In genomic region chr2:215621389-215621788, GRCh38 we compare ENCODE assay signal across 24 cellular contexts.
A peak's percentile ranks its signal among the peaks of the same experiment; 100 is the strongest.
DNase-seq lines count a peak whose midpoint lies in the region; ATAC-seq, FAIRE-seq and TF ChIP-seq lines count a peak whose summit lies in the region.
"Had no signal": no experiment of that assay in that cellular context is flagged by ENCODE, and none has a peak within 500 bp of the region (broad histone marks: within the 10 kb centered on the region; RNA-seq: fewer than 3 reads in every experiment).

No MANE protein-coding gene starts in this region.

- FAIRE-seq in astrocyte (lab: Jason Lieb, UNC): no peak
- FAIRE-seq: GM12878, HTR-8/SVneo had no signal

- H3K27me3 Mint-ChIP-seq in astrocyte (ENCODE audit: low read depth, unreplicated experiment) (no peaks in the 10 kb centered on the region), nephron progenitor cell (ENCODE audit: low read depth, poor library complexity) (no peaks in the 10 kb centered on the region)

- no peak for DNase-seq in astrocyte (ENCODE audit: low read depth)
- peak; percentile 39 for DNase-seq in choroid plexus epithelial cell (ENCODE audit: low read depth)
- no peak for DNase-seq in nephron progenitor cell
- no peak for DNase-seq in GOT3 (lab: John Stamatoyannopoulos, UW)
- DNase-seq in activated gamma-delta T cell treated with Interleukin-2 at 50 U/mL for 16 hours: no peak
- no peak for DNase-seq in NCI-H510A treated with DMSO at 0.1 percent for 48 hours (lab: John Stamatoyannopoulos, UW)
- DNase-seq: CD4-positive, CD25-positive, alpha-beta regulatory T cell; DMS 273 treated with DMSO at 0.1 percent for 48 hours; DMS79 treated with DMSO at 0.1 percent for 48 hours; HCEC 1CT; Karpas-422; MV-4-11; NCI-H1105 treated with DMSO at 0.1 percent for 48 hours; NCI-H2029 treated with DMSO at 0.1 percent for 48 hours; NCI-H226; NCI-H524; NCI-H774; Peyer's patch; SJCRH30 had no signal

- H3K4me1 ChIP-seq in astrocyte (ENCODE audit: insufficient read depth, low read length): peaks cover 22% of the 10 kb centered on the region

- no peaks in the 10 kb centered on the region for H3K27me3 ChIP-seq in astrocyte (ENCODE audit: insufficient read depth, low read length)
- H3K27me3 ChIP-seq: Peyer's patch, SJCRH30 had no signal

- no peak overlapping the region for H2AFZ ChIP-seq in astrocyte (ENCODE audit: low read depth, low read length)
- H2AFZ ChIP-seq: GM23338 had no signal

- no peaks in the 10 kb centered on the region for H3K9me3 ChIP-seq in astrocyte (ENCODE audit: insufficient read depth, low read depth, low read length)
- H3K9me3 ChIP-seq: Peyer's patch, SJCRH30 had no signal

- H3K27ac ChIP-seq in astrocyte (ENCODE audit: low read depth, low read length): no peak overlapping the region
- H3K27ac ChIP-seq: Peyer's patch, SJCRH30 had no signal

- H3K36me3 ChIP-seq in astrocyte (ENCODE audit: insufficient read depth, low read length): no peaks in the 10 kb centered on the region
- H3K36me3 ChIP-seq: Peyer's patch, SJCRH30 had no signal

- no peaks in the 10 kb centered on the region for H3K79me2 ChIP-seq in astrocyte (ENCODE audit: insufficient read depth, low read length)

- H3K36me3 Mint-ChIP-seq in astrocyte (ENCODE audit: low read depth, unreplicated experiment): no peaks in the 10 kb centered on the region
- H3K36me3 Mint-ChIP-seq in nephron progenitor cell (ENCODE audit: low read depth): peaks cover 10% of the 10 kb centered on the region
- H3K36me3 Mint-ChIP-seq: CD4-positive, CD25-positive, alpha-beta regulatory T cell; IgD-negative memory B cell had no signal

- H3K9ac ChIP-seq in astrocyte (ENCODE audit: low read length): no peak overlapping the region

- no peak for ATAC-seq in activated CD4-positive, CD25-positive, alpha-beta regulatory T cell treated with anti-CD3 and anti-CD28 coated beads, Interleukin-2, amount 50 U/mL, for 24 hours
- ATAC-seq: GM12878, GM23338 had no signal

- no peaks in the 10 kb centered on the region for H4K20me1 ChIP-seq in astrocyte (ENCODE audit: insufficient read depth, low read length)

- peaks cover 5% of the 10 kb centered on the region for H3K9me3 Mint-ChIP-seq in astrocyte (ENCODE audit: unreplicated experiment)
- H3K9me3 Mint-ChIP-seq in nephron progenitor cell: peaks cover 13% of the 10 kb centered on the region
- H3K9me3 Mint-ChIP-seq: IgD-negative memory B cell had no signal

- H3K4me3 Mint-ChIP-seq in astrocyte (ENCODE audit: unreplicated experiment) (no peak overlapping the region), nephron progenitor cell (peak overlapping the region; percentile 61)
- H3K4me3 Mint-ChIP-seq: CD4-positive, CD25-positive, alpha-beta regulatory T cell; GM23338; IgD-negative memory B cell had no signal

- peaks cover 29% of the 10 kb centered on the region for H3K4me1 Mint-ChIP-seq in astrocyte (ENCODE audit: low read depth, unreplicated experiment)
- H3K4me1 Mint-ChIP-seq in nephron progenitor cell: peaks cover 66% of the 10 kb centered on the region
- H3K4me1 Mint-ChIP-seq: CD4-positive, CD25-positive, alpha-beta regulatory T cell had no signal

- TF ChIP-seq CTCF in astrocyte (IDR thresholded peaks at IDR 0.05; ENCODE audit: insufficient read depth, low read depth, low read length): no peak
- TF ChIP-seq CTCF in choroid plexus epithelial cell (conservative IDR thresholded peaks at IDR 0.05; ENCODE audit: low read depth, low read length): no peak
- TF ChIP-seq CTCF in nephron progenitor cell (IDR thresholded peaks at IDR 0.05): no peak

- H3K4me3 ChIP-seq in astrocyte (ENCODE audit: insufficient read depth, low read depth, low read length) (no peak overlapping the region), choroid plexus epithelial cell (ENCODE audit: low read depth, low read length) (no peak overlapping the region)
- H3K4me3 ChIP-seq: GM12878, GM23338, Peyer's patch, SJCRH30 had no signal

- no peak overlapping the region for H3K4me2 ChIP-seq in astrocyte (ENCODE audit: low read length)
- H3K4me2 ChIP-seq: GM23338 had no signal

- H3K27ac Mint-ChIP-seq in astrocyte (ENCODE audit: unreplicated experiment) (peak overlapping the region; percentile 29), nephron progenitor cell (no peak overlapping the region)
- H3K27ac Mint-ChIP-seq: CD4-positive, CD25-positive, alpha-beta regulatory T cell; GM23338; IgD-negative memory B cell had no signal
